In genomic region chr7:1485156-1485555, GRCh38 we compare ENCODE assay signal across 29 cellular contexts.
"Had no signal": no experiment of that assay in that cellular context is flagged by ENCODE, and none has a peak within 500 bp of the region (broad histone marks: within the 10 kb centered on the region; RNA-seq: fewer than 3 reads in every experiment).

No MANE protein-coding gene starts in this region.

- H3K36me3 Mint-ChIP-seq: natural killer cell had no signal

- H3K9me3 ChIP-seq: ovary, psoas muscle, spleen, stomach, thoracic aorta, thyroid gland, tibial nerve, upper lobe of left lung, uterus had no signal

- DNase-seq: naive thymus-derived CD4-positive, alpha-beta T cell; natural killer cell; occipital lobe; ovary; posterior cingulate gyrus; psoas muscle; right cardiac atrium; spleen; stimulated activated CD4-positive, alpha-beta T cell treated with anti-CD3 and anti-CD28 coated beads, Interleukin-12 subunit alpha, Interleukin-12 subunit beta, amount 100 ng/mL, for 4 hours; stimulated activated CD4-positive, alpha-beta T cell treated with anti-CD3 and anti-CD28 coated beads, Interleukin-1b, Interleukin-23, amount 100 ng/mL, for 48 hours; stimulated activated CD4-positive, alpha-beta T cell treated with anti-CD3 and anti-CD28 coated beads, Interleukin-4, amount 100 ng/mL, for 1 hour; stimulated activated CD4-positive, alpha-beta T cell treated with anti-CD3 and anti-CD28 coated beads, Interleukin-4, amount 100 ng/mL, for 4 hours; stimulated activated CD8-positive, alpha-beta memory T cell treated with anti-CD3 and anti-CD28 coated beads, Interleukin-4, amount 100 ng/mL, for 48 hours; stimulated activated naive CD4-positive, alpha-beta T cell treated with Interleukin-2 at 50 U/mL for 16 hours; stomach; thyroid gland; trophoblast cell; uterus had no signal

- H3K27me3 Mint-ChIP-seq: naive thymus-derived CD4-positive, alpha-beta T cell; progenitor cell of endocrine pancreas; stimulated activated memory B cell treated with anti-CD40 and anti-IgM and Interleukin-4, amounts not matched to agents 10 μg/mL and 1 μg/mL and 100 μg/mL, for 72 hours; stimulated activated naive CD8-positive, alpha-beta T cell treated with anti-CD3 and anti-CD28 coated beads, Interleukin-15, Interleukin-2, amounts not matched to agents 100 ng/mL and 50 ng/mL, for 24 hours had no signal

- H3K4me1 ChIP-seq: neural progenitor cell, parathyroid adenoma, psoas muscle, spleen, stomach, thyroid gland, tibial nerve, upper lobe of left lung, uterus had no signal

- H2AFZ ChIP-seq: neural progenitor cell, parathyroid adenoma had no signal

- H3K9ac ChIP-seq: neural progenitor cell, parathyroid adenoma had no signal

- H3K9me3 Mint-ChIP-seq: naive thymus-derived CD4-positive, alpha-beta T cell; natural killer cell; nephron; neural progenitor cell; stimulated activated memory B cell treated with anti-CD40 and anti-IgM and Interleukin-4, amounts not matched to agents 10 μg/mL and 1 μg/mL and 100 μg/mL, for 72 hours; stimulated activated naive CD8-positive, alpha-beta T cell treated with anti-CD3 and anti-CD28 coated beads, Interleukin-15, Interleukin-2, amounts not matched to agents 100 ng/mL and 50 ng/mL, for 24 hours had no signal

- H3K36me3 ChIP-seq: neural progenitor cell, ovary, uterus had no signal

- H3K4me2 ChIP-seq: neural progenitor cell, smooth muscle cell had no signal

- H3K27ac ChIP-seq: neural progenitor cell, ovary, parathyroid adenoma, psoas muscle, skin epidermis, spleen, stomach, thoracic aorta, thyroid gland, tibial nerve, upper lobe of left lung, uterus had no signal

- H3K27me3 ChIP-seq: neural progenitor cell, ovary, spleen, stomach, thyroid gland, tibial nerve, upper lobe of left lung, uterus had no signal

- H3K27ac Mint-ChIP-seq: naive thymus-derived CD4-positive, alpha-beta T cell; natural killer cell; nephron; neural progenitor cell; progenitor cell of endocrine pancreas; stimulated activated memory B cell treated with anti-CD40 and anti-IgM and Interleukin-4, amounts not matched to agents 10 μg/mL and 1 μg/mL and 100 μg/mL, for 72 hours; stimulated activated naive CD8-positive, alpha-beta T cell treated with anti-CD3 and anti-CD28 coated beads, Interleukin-15, Interleukin-2, amounts not matched to agents 100 ng/mL and 50 ng/mL, for 24 hours had no signal

- H3K4me3 Mint-ChIP-seq: naive thymus-derived CD4-positive, alpha-beta T cell; natural killer cell; nephron; neural progenitor cell; stimulated activated memory B cell treated with anti-CD40 and anti-IgM and Interleukin-4, amounts not matched to agents 10 μg/mL and 1 μg/mL and 100 μg/mL, for 72 hours; stimulated activated naive CD8-positive, alpha-beta T cell treated with anti-CD3 and anti-CD28 coated beads, Interleukin-15, Interleukin-2, amounts not matched to agents 100 ng/mL and 50 ng/mL, for 24 hours had no signal

- H3K4me3 ChIP-seq: neural progenitor cell, ovary, psoas muscle, skin epidermis, smooth muscle cell, spleen, stomach, thoracic aorta, thyroid gland, tibial nerve, upper lobe of left lung, uterus had no signal

- H3K4me1 Mint-ChIP-seq: natural killer cell; nephron; neural progenitor cell; stimulated activated memory B cell treated with anti-CD40 and anti-IgM and Interleukin-4, amounts not matched to agents 10 μg/mL and 1 μg/mL and 100 μg/mL, for 72 hours had no signal
